Comparison of ENCODE assay signal across 9 cellular contexts in the genomic region with DNA sequence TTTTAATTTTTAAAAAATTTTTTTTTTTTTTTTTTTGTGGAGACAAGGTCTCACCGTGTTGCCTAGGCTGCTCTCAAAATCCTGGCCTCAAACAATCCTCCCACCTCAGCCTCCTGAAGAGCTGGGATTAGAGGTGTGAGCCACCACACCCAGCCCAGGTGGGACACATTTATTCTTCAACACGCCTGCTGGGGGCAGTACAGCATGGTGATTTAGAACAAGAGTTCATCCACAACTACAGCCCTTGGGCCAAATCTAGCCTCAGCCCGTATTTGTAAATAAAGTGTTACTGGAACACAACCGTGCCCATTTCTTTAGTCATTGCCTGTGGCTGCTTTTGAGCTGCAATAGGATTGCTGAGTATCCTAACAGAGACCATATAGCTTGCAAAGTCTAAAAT.
DNase-seq lines count a peak whose midpoint lies in the region; ATAC-seq and TF ChIP-seq lines count a peak whose summit lies in the region.
"Had no signal": no experiment of that assay in that cellular context is flagged by ENCODE, and none has a peak within 500 bp of the region (broad histone marks: within the 10 kb centered on the region; RNA-seq: fewer than 3 reads in every experiment).

No MANE protein-coding gene starts in this region.

- no peak overlapping the region for H2AFZ ChIP-seq in PC-9

- 76 to 83% (median 77%) methylated on average over 4 of the region's 4 CpGs for WGBS in ovary, 3 donors

- H3K27ac ChIP-seq in PC-9 = no peak overlapping the region
- H3K27ac ChIP-seq in ovary = no peak overlapping the region

- POLR2A ChIA-PET in PC-9 (lab: Charles Lee; ENCODE audit: unreplicated experiment) = no interaction called here

- intact Hi-C loops in PC-9 (cut with micrococcal nuclease; ENCODE audit: unreplicated experiment) (no loop called here), ovary (cut with DNase I) (no loop called here)

- no peak overlapping the region for H3K4me3 Mint-ChIP-seq in T-helper 17 cell
- no peak overlapping the region for H3K4me3 Mint-ChIP-seq in nephron progenitor cell

- no peaks in the 10 kb centered on the region for H4K20me1 ChIP-seq in PC-9 (ENCODE audit: insufficient read depth)

- no TSS peak for BruUV-seq in PC-9 (replicated peaks; lab: Mats Ljungman, UMichigan)

- H3K36me3 ChIP-seq in PC-9 (ENCODE audit: low read depth) (no peaks in the 10 kb centered on the region), ovary (no peaks in the 10 kb centered on the region)

- H3K4me3 ChIP-seq in AG09309 (ENCODE audit: control insufficient read depth, low read depth, low read length) = no peak overlapping the region
- no peak overlapping the region for H3K4me3 ChIP-seq in PC-9
- no peak overlapping the region for H3K4me3 ChIP-seq in fibroblast of the aortic adventitia (ENCODE audit: low read depth, low read length)
- H3K4me3 ChIP-seq in ovary = no peak overlapping the region

- DNase-seq in AG09309 (ENCODE audit: low read depth) = no peak
- DNase-seq in PC-9 = peak in 1 of 2 experiments; percentile 15
- DNase-seq in fibroblast of the aortic adventitia (ENCODE audit: low read depth) = peak; percentile 39
- no peak for DNase-seq in ovary
- DNase-seq in T-helper 17 cell = no peak
- DNase-seq in nephron progenitor cell = no peak
- DNase-seq: NCI-H510A had no signal

- H3K36me3 Mint-ChIP-seq in T-helper 17 cell (ENCODE audit: low read depth) (peaks cover 3% of the 10 kb centered on the region), nephron progenitor cell (ENCODE audit: low read depth) (peaks cover 12% of the 10 kb centered on the region)

- no peaks in the 10 kb centered on the region for H3K9me2 ChIP-seq in PC-9 (ENCODE audit: insufficient read depth)

- H3K27me3 Mint-ChIP-seq in T-helper 17 cell (no peaks in the 10 kb centered on the region), nephron progenitor cell (ENCODE audit: low read depth, poor library complexity) (peaks cover 9% of the 10 kb centered on the region)

- no peak overlapping the region for H3K27ac Mint-ChIP-seq in T-helper 17 cell
- H3K27ac Mint-ChIP-seq in nephron progenitor cell = no peak overlapping the region

- no peaks in the 10 kb centered on the region for H3K79me2 ChIP-seq in PC-9 (ENCODE audit: low read depth)

- CTCF ChIA-PET in PC-9 (lab: Charles Lee) = no interaction called here

- H3K9me3 Mint-ChIP-seq in nephron progenitor cell = no peaks in the 10 kb centered on the region

- H3K4me1 Mint-ChIP-seq in T-helper 17 cell (peaks cover 6% of the 10 kb centered on the region), nephron progenitor cell (peaks cover 25% of the 10 kb centered on the region)

- no peak for TF ChIP-seq EP300 in ovary (IDR thresholded peaks at IDR 0.05)

- H3K4me2 ChIP-seq in PC-9 = no peak overlapping the region

- no peaks in the 10 kb centered on the region for H3F3A ChIP-seq in PC-9 (ENCODE audit: insufficient read depth, low read depth)

- ATAC-seq in T-helper 17 cell = no peak
- no peak for ATAC-seq in HG02623 (IDR thresholded peaks at IDR 0.05; ENCODE audit: unreplicated experiment)

- no peak for TF ChIP-seq POLR2A in ovary (IDR thresholded peaks at IDR 0.05)

- TF ChIP-seq CTCF in AG09309 (IDR thresholded peaks at IDR 0.05; ENCODE audit: control insufficient read depth, insufficient read depth, low read depth, low read length, missing control alignments) = peak; percentile 32
- TF ChIP-seq CTCF in GM12873 (IDR thresholded peaks at IDR 0.05; ENCODE audit: insufficient read depth, low read depth, low read length, missing control alignments) = peak; percentile 33
- TF ChIP-seq CTCF in PC-9 (conservative IDR thresholded peaks at IDR 0.05) = peak; percentile 49; the same call in 1 of the 2 replicates
- TF ChIP-seq CTCF in fibroblast of the aortic adventitia (IDR thresholded peaks at IDR 0.05; ENCODE audit: insufficient read depth, low read length) = no peak
- no peak for TF ChIP-seq CTCF in ovary (IDR thresholded peaks at IDR 0.05)
- no peak for TF ChIP-seq CTCF in nephron progenitor cell (IDR thresholded peaks at IDR 0.05)

- H3K9me3 ChIP-seq in PC-9 (ENCODE audit: insufficient read depth, low read depth) (no peaks in the 10 kb centered on the region), ovary (no peaks in the 10 kb centered on the region), T-helper 17 cell (ENCODE audit: control insufficient read depth, low read length, poor library complexity, severe bottlenecking) (no peaks in the 10 kb centered on the region)

- H3K4me1 ChIP-seq in PC-9 (replicated peaks; ENCODE audit: insufficient read depth) = no peaks in the 10 kb centered on the region
- H3K4me1 ChIP-seq in ovary (ENCODE audit: insufficient read depth) = no peaks in the 10 kb centered on the region

- no peaks in the 10 kb centered on the region for H3K27me3 ChIP-seq in PC-9 (ENCODE audit: insufficient read depth, low read depth)
- H3K27me3 ChIP-seq in ovary = no peaks in the 10 kb centered on the region

Comparison
In these comparisons a context has a peak if more than half of its experiments do, and no peak if none do; other contexts are left out.
1. CTCF ChIP-seq: peak in AG09309 (single experiment), GM12873 (single experiment) and PC-9 (single experiment); none in fibroblast of the aortic adventitia (single experiment), ovary (0 of 3) and nephron progenitor cell (single experiment).